15 cellular contexts compared by ENCODE assay signal in genomic region chr16:35188288-35189155, GRCh38.
DNase-seq lines count a peak whose midpoint lies in the region; ATAC-seq and TF ChIP-seq lines count a peak whose summit lies in the region.
"Had no signal": no experiment of that assay in that cellular context is flagged by ENCODE, and none has a peak within 500 bp of the region (broad histone marks: within the 10 kb centered on the region; RNA-seq: fewer than 3 reads in every experiment).

No MANE protein-coding gene starts in this region.

- H3K4me1 Mint-ChIP-seq in stimulated activated naive CD8-positive, alpha-beta T cell treated with anti-CD3 and anti-CD28 coated beads, Interleukin-15, amount 100 ng/mL, for 72 hours = no peaks in the 10 kb centered on the region

- H3K27ac ChIP-seq in SU-DHL-6 (ENCODE audit: low read depth, low read length) = no peak overlapping the region
- no peak overlapping the region for H3K27ac ChIP-seq in lower lobe of right lung
- H3K27ac ChIP-seq: neutrophil had no signal

- no peaks in the 10 kb centered on the region for H3K9me2 ChIP-seq in SU-DHL-6 (replicated peaks; ENCODE audit: insufficient read depth, low read length)

- H3K9ac ChIP-seq in SU-DHL-6 (ENCODE audit: low read length) = no peak overlapping the region

- no peaks in the 10 kb centered on the region for H3K27me3 Mint-ChIP-seq in stimulated activated naive CD8-positive, alpha-beta T cell treated with anti-CD3 and anti-CD28 coated beads, Interleukin-15, amount 100 ng/mL, for 72 hours

- no peaks in the 10 kb centered on the region for H3F3A ChIP-seq in SU-DHL-6 (ENCODE audit: insufficient read depth)

- no peaks in the 10 kb centered on the region for H3K9me3 ChIP-seq in SU-DHL-6 (ENCODE audit: insufficient read depth, low read length)
- H3K9me3 ChIP-seq in lower lobe of right lung = no peaks in the 10 kb centered on the region
- H3K9me3 ChIP-seq: neutrophil had no signal

- no peak overlapping the region for H3K4me3 Mint-ChIP-seq in stimulated activated naive CD8-positive, alpha-beta T cell treated with anti-CD3 and anti-CD28 coated beads, Interleukin-15, amount 100 ng/mL, for 72 hours

- H3K4me1 ChIP-seq in lower lobe of right lung = no peaks in the 10 kb centered on the region

- ATAC-seq in lower lobe of right lung = peak in 1 of 2 donors; percentile 52
- ATAC-seq in stimulated activated naive CD8-positive, alpha-beta T cell treated with anti-CD3 and anti-CD28 coated beads, Interleukin-15, amount 100 ng/mL, for 72 hours = no peak

- H3K4me2 ChIP-seq in SU-DHL-6 (ENCODE audit: low read depth, low read length, poor library complexity, severe bottlenecking) = no peak overlapping the region

- H3K79me2 ChIP-seq in SU-DHL-6 (ENCODE audit: insufficient read depth, low read length) = no peaks in the 10 kb centered on the region

- intact Hi-C loops in lower lobe of right lung (cut with DNase I) = no loop called here

- TF ChIP-seq CTCF in LNCAP (IDR thresholded peaks at IDR 0.05) = peak; percentile 68
- peak; percentile 41 for TF ChIP-seq CTCF in SU-DHL-6 (IDR thresholded peaks at IDR 0.05; ENCODE audit: insufficient read depth, low read length, poor library complexity, severe bottlenecking)
- TF ChIP-seq CTCF in lower lobe of right lung (IDR thresholded peaks at IDR 0.05) = no peak

- peaks cover 10 to 33% of the 10 kb centered on the region in 2 donors for H3K9me3 Mint-ChIP-seq in stimulated activated naive CD8-positive, alpha-beta T cell treated with anti-CD3 and anti-CD28 coated beads, Interleukin-15, amount 100 ng/mL, for 72 hours

- DNase-seq in NCI-H1436 (lab: John Stamatoyannopoulos, UW) = peak; percentile 12
- DNase-seq in NCI-H1436 treated with DMSO at 0.1 percent for 48 hours (lab: John Stamatoyannopoulos, UW) = no peak
- peak; percentile 34 for DNase-seq in lower lobe of right lung
- no peak for DNase-seq in amygdala (lab: John Stamatoyannopoulos, UW)
- DNase-seq in stimulated activated naive CD8-positive, alpha-beta T cell treated with anti-CD3 and anti-CD28 coated beads, Interleukin-15, amount 100 ng/mL, for 72 hours = no peak
- no peak for DNase-seq in NCI-H1092 treated with DMSO at 0.1 percent for 48 hours (lab: John Stamatoyannopoulos, UW)
- DNase-seq: activated CD4-positive, alpha-beta T cell treated with anti-CD3 and anti-CD28 coated beads, Interleukin-2, amount 50 U/mL, for 1 hour; activated naive CD4-positive, alpha-beta T cell; EL; NCI-H1417 treated with DMSO at 0.1 percent for 48 hours; stimulated activated CD4-positive, alpha-beta T cell treated with anti-CD3 and anti-CD28 coated beads, Interleukin-15, amount 100 ng/mL, for 24 hours; stimulated activated naive CD4-positive, alpha-beta T cell had no signal

- H3K4me3 ChIP-seq in SU-DHL-6 (ENCODE audit: insufficient read depth, low read length, poor library complexity, severe bottlenecking) = no peak overlapping the region
- H3K4me3 ChIP-seq in lower lobe of right lung = no peak overlapping the region

- H4K20me1 ChIP-seq in SU-DHL-6 (ENCODE audit: low read depth, low read length) = no peaks in the 10 kb centered on the region

- H3K27ac Mint-ChIP-seq in stimulated activated naive CD8-positive, alpha-beta T cell treated with anti-CD3 and anti-CD28 coated beads, Interleukin-15, amount 100 ng/mL, for 72 hours = no peak overlapping the region

- H2AFZ ChIP-seq in SU-DHL-6 (ENCODE audit: low read depth, low read length, severe bottlenecking) = no peak overlapping the region

- H3K27me3 ChIP-seq in SU-DHL-6 (ENCODE audit: low read length) (no peaks in the 10 kb centered on the region), lower lobe of right lung (ENCODE audit: low read depth) (no peaks in the 10 kb centered on the region)
- H3K27me3 ChIP-seq: neutrophil had no signal

- H3K36me3 ChIP-seq in SU-DHL-6 (ENCODE audit: low read length) (no peaks in the 10 kb centered on the region), lower lobe of right lung (no peaks in the 10 kb centered on the region)
- H3K36me3 ChIP-seq: neutrophil had no signal

Comparison
In these comparisons a context has a peak if more than half of its experiments do, and no peak if none do; other contexts are left out.
1. DNase-seq: peak in NCI-H1436 (single experiment) and lower lobe of right lung (single experiment); none in NCI-H1436 treated with DMSO at 0.1 percent for 48 hours (single experiment), amygdala (0 of 56), stimulated activated naive CD8-positive, alpha-beta T cell treated with anti-CD3 and anti-CD28 coated beads, Interleukin-15, amount 100 ng/mL, for 72 hours (0 of 2) and NCI-H1092 treated with DMSO at 0.1 percent for 48 hours (single experiment).